9 cellular contexts compared by ENCODE assay signal in genomic region chr20:56628873-56629463, GRCh38. TPM values are rescaled to one million over a fixed set of nuclear protein-coding genes. Genes with fewer than 3 reads are reported as not detected.
DNase-seq lines count a peak whose midpoint lies in the region; ATAC-seq and TF ChIP-seq lines count a peak whose summit lies in the region.
"Had no signal": no experiment of that assay in that cellular context is flagged by ENCODE, and none has a peak within 500 bp of the region (broad histone marks: within the 10 kb centered on the region; RNA-seq: fewer than 3 reads in every experiment).

TFAP2C (plus strand) TSS chr20:56629306; CDS start chr20:56629545, 239 bp downstream.

- POLR2A ChIA-PET in GM10248 (lab: Yijun Ruan, JAX): no interaction called here

- peak; percentile 45 for DNase-seq in GM10248 (ENCODE audit: extremely low spot score)
- peak; percentile 74 for DNase-seq in NCI-H1048 (lab: John Stamatoyannopoulos, UW)
- DNase-seq in activated naive CD8-positive, alpha-beta T cell treated with anti-CD3 and anti-CD28 coated beads, Interleukin-2, amount 50 U/mL, for 24 hours: peak; percentile 42
- DNase-seq in right cardiac atrium: peak; percentile 72 to 89 (median 88)
- no peak for DNase-seq in skeletal muscle cell (ENCODE audit: low read depth)
- DNase-seq in NCI-H2107 treated with DMSO at 0.1 percent for 48 hours (lab: John Stamatoyannopoulos, UW; ENCODE audit: unreplicated experiment): no peak
- no peak for DNase-seq in cortex of kidney (lab: John Stamatoyannopoulos, UW)

- no peaks in the 10 kb centered on the region for H3K36me3 Mint-ChIP-seq in activated naive CD8-positive, alpha-beta T cell treated with anti-CD3 and anti-CD28 coated beads, Interleukin-2, amount 50 U/mL, for 24 hours (ENCODE audit: low read depth)

- intact Hi-C loops in right cardiac atrium (cut with DNase I): no loop called here

- H3K4me3 ChIP-seq in right cardiac atrium (ENCODE audit: low read length): peak within 1 kb of the TSS; percentile 48
- H3K4me3 ChIP-seq in skeletal muscle cell (ENCODE audit: low read depth, low read length): peak within 1 kb of the TSS; percentile 47

- H3K27ac ChIP-seq in right cardiac atrium (ENCODE audit: low read length): no peak within 1 kb of the TSS

- ATAC-seq in activated naive CD8-positive, alpha-beta T cell treated with anti-CD3 and anti-CD28 coated beads, Interleukin-2, amount 50 U/mL, for 24 hours: no peak
- ATAC-seq in right cardiac atrium (peak; percentile 85 to 91), HG03045 (IDR thresholded peaks at IDR 0.05; ENCODE audit: unreplicated experiment) (no peak)

- peak within 1 kb of the TSS; percentile 34 for H3K4me3 Mint-ChIP-seq in activated naive CD8-positive, alpha-beta T cell treated with anti-CD3 and anti-CD28 coated beads, Interleukin-2, amount 50 U/mL, for 24 hours

- CTCF ChIA-PET in GM10248 (lab: Yijun Ruan, JAX): no interaction called here

- no peak within 1 kb of the TSS for H3K27ac Mint-ChIP-seq in activated naive CD8-positive, alpha-beta T cell treated with anti-CD3 and anti-CD28 coated beads, Interleukin-2, amount 50 U/mL, for 24 hours

- H3K9me3 ChIP-seq in right cardiac atrium (ENCODE audit: control insufficient read depth, low read length): no peaks in the 10 kb centered on the region

- peaks cover 77% of the 10 kb centered on the region for H3K27me3 Mint-ChIP-seq in activated naive CD8-positive, alpha-beta T cell treated with anti-CD3 and anti-CD28 coated beads, Interleukin-2, amount 50 U/mL, for 24 hours

- no peaks in the 10 kb centered on the region for H3K4me1 ChIP-seq in right cardiac atrium (ENCODE audit: control insufficient read depth, insufficient read depth, low read length)

- H3K9me3 Mint-ChIP-seq in activated naive CD8-positive, alpha-beta T cell treated with anti-CD3 and anti-CD28 coated beads, Interleukin-2, amount 50 U/mL, for 24 hours: no peaks in the 10 kb centered on the region

- 1% methylated on average over 62 of the region's 62 CpGs for WGBS in right cardiac atrium

- peaks cover 11% of the 10 kb centered on the region for H3K4me1 Mint-ChIP-seq in activated naive CD8-positive, alpha-beta T cell treated with anti-CD3 and anti-CD28 coated beads, Interleukin-2, amount 50 U/mL, for 24 hours

- peaks cover 7% of the 10 kb centered on the region for H3K27me3 ChIP-seq in right cardiac atrium (ENCODE audit: control insufficient read depth, insufficient read depth)

- TF ChIP-seq CTCF in GM10248 (IDR thresholded peaks at IDR 0.05; ENCODE audit: control extremely low read depth, extremely low read depth, low read depth, missing control alignments): no peak

RNA-seq across cellular contexts. Expression of gene TFAP2C, which starts in this region (rescaled TPM):
- total RNA-seq in right cardiac atrium: under 1 TPM; 0.17 to 0.39 (median 0.26) TPM
- 0.14 TPM for polyA plus RNA-seq in right cardiac atrium
- total RNA-seq: activated CD8-positive, alpha-beta memory T cell treated with anti-CD3 and anti-CD28 coated beads for 36 hours had no signal

Comparison
In these comparisons a context has a peak if more than half of its experiments do, and no peak if none do; other contexts are left out.
1. Peak in DNase-seq, ATAC-seq and H3K4me3 ChIP-seq in right cardiac atrium; RNA of the gene not detected or under 1 TPM.
2. DNase-seq: peak in GM10248 (single experiment), NCI-H1048 (single experiment) and activated naive CD8-positive, alpha-beta T cell treated with anti-CD3 and anti-CD28 coated beads, Interleukin-2, amount 50 U/mL, for 24 hours (single experiment); none in skeletal muscle cell (single experiment), NCI-H2107 treated with DMSO at 0.1 percent for 48 hours (single experiment) and cortex of kidney (single experiment).